In genomic region chr6:33988121-33989015, GRCh38 we compare ENCODE assay signal across 13 cellular contexts.
A peak's percentile ranks its signal among the peaks of the same experiment; 100 is the strongest.
DNase-seq lines count a peak whose midpoint lies in the region; ATAC-seq, FAIRE-seq and TF ChIP-seq lines count a peak whose summit lies in the region.
"Had no signal": no experiment of that assay in that cellular context is flagged by ENCODE, and none has a peak within 500 bp of the region (broad histone marks: within the 10 kb centered on the region; RNA-seq: fewer than 3 reads in every experiment).

No MANE protein-coding gene starts in this region.

- no peak overlapping the region for H3K27ac Mint-ChIP-seq in endothelial cell (ENCODE audit: unreplicated experiment)
- H3K27ac Mint-ChIP-seq: IgD-negative memory B cell had no signal

- H3K27me3 ChIP-seq in breast epithelium, result no peaks in the 10 kb centered on the region
- H3K27me3 ChIP-seq in mammary epithelial cell (ENCODE audit: insufficient read depth, low read length), result no peaks in the 10 kb centered on the region

- H3K9me3 Mint-ChIP-seq in endothelial cell (ENCODE audit: unreplicated experiment), result no peaks in the 10 kb centered on the region
- H3K9me3 Mint-ChIP-seq: IgD-negative memory B cell had no signal

- H3K4me3 Mint-ChIP-seq in endothelial cell (ENCODE audit: unreplicated experiment), result no peak overlapping the region
- H3K4me3 Mint-ChIP-seq: IgD-negative memory B cell had no signal

- H3K4me1 ChIP-seq in breast epithelium (no peaks in the 10 kb centered on the region), mammary epithelial cell (ENCODE audit: insufficient read depth, low read length) (no peaks in the 10 kb centered on the region)
- H3K4me1 ChIP-seq: heart right ventricle had no signal

- BruUV-seq in mammary epithelial cell (replicated peaks; lab: Mats Ljungman, UMichigan), result no TSS peak

- H3K9ac ChIP-seq in mammary epithelial cell (ENCODE audit: insufficient read depth, low read length), result no peak overlapping the region

- peak; percentile 76 for ATAC-seq in left colon
- no peak for ATAC-seq in GM18519 (IDR thresholded peaks at IDR 0.05; ENCODE audit: low FRiP score, unreplicated experiment)
- ATAC-seq: heart right ventricle had no signal

- FAIRE-seq in GM12892 (lab: Jason Lieb, UNC), result no peak

- H2AFZ ChIP-seq in mammary epithelial cell (ENCODE audit: low read depth, low read length), result no peak overlapping the region

- peak in 1 of 2 donors; percentile 82 for DNase-seq in breast epithelium (ENCODE audit: low spot score in 2 of 2)
- no peak for DNase-seq in mammary epithelial cell
- DNase-seq in NCI-H510A treated with DMSO at 0.1 percent for 48 hours (lab: John Stamatoyannopoulos, UW), result peak; percentile 93
- DNase-seq in left colon, result peak; percentile 62 to 77
- peak; percentile 47 for DNase-seq in ureter (ENCODE audit: low spot score)
- DNase-seq in endothelial cell (ENCODE audit: low spot score), result no peak
- DNase-seq in GM12892 (ENCODE audit: insufficient read length), result no peak
- DNase-seq: heart right ventricle; stimulated activated CD8-positive, alpha-beta memory T cell treated with anti-CD3 and anti-CD28 coated beads, Interleukin-4, amount 100 ng/mL, for 48 hours; T-helper 9 cell had no signal

- no peaks in the 10 kb centered on the region for H3K36me3 Mint-ChIP-seq in endothelial cell (ENCODE audit: low read depth, unreplicated experiment)
- H3K36me3 Mint-ChIP-seq: IgD-negative memory B cell had no signal

- peaks cover 4% of the 10 kb centered on the region for H3K4me1 Mint-ChIP-seq in endothelial cell (ENCODE audit: unreplicated experiment)
- H3K4me1 Mint-ChIP-seq: IgD-negative memory B cell had no signal

- no peak for TF ChIP-seq POLR2A in breast epithelium (IDR thresholded peaks at IDR 0.05)
- TF ChIP-seq POLR2A in GM12892 (IDR thresholded peaks at IDR 0.05; ENCODE audit: low read depth, low read length), result no peak

- TF ChIP-seq CTCF in breast epithelium (IDR thresholded peaks at IDR 0.05) (no peak), mammary epithelial cell (conservative IDR thresholded peaks at IDR 0.05 in 1 of 2, IDR thresholded peaks at IDR 0.05 in 1 of 2; ENCODE audit: extremely low read depth in 1 of 2, insufficient read depth in 1 of 2, low read depth in 1 of 2, low read length in 2 of 2) (no peak), endothelial cell (IDR thresholded peaks at IDR 0.05; ENCODE audit: unreplicated experiment) (no peak)

- H3K36me3 ChIP-seq in breast epithelium (no peaks in the 10 kb centered on the region), mammary epithelial cell (ENCODE audit: insufficient read depth, low read length) (no peaks in the 10 kb centered on the region)
- H3K36me3 ChIP-seq: heart right ventricle had no signal

- CTCF ChIA-PET in mammary epithelial cell (lab: Charles Lee; ENCODE audit: low non-redundant PET), result no interaction called here

- intact Hi-C loops in breast epithelium (cut with DNase I; ENCODE audit: low total_unique reads), result loop anchor here (10.0 kb wide), 1 partner anchor 464 kb away; no protein-coding TSS in a partner anchor
- intact Hi-C loops in mammary epithelial cell (cut with micrococcal nuclease), result no loop called here
- intact Hi-C loops in left colon (cut with DNase I, micrococcal nuclease), result no loop called here

- no peaks in the 10 kb centered on the region for H3K9me3 ChIP-seq in breast epithelium
- no peaks in the 10 kb centered on the region for H3K9me3 ChIP-seq in mammary epithelial cell (replicated peaks; ENCODE audit: insufficient read depth, low read length)
- H3K9me3 ChIP-seq: heart right ventricle had no signal

- dilution Hi-C loops in mammary epithelial cell (cut with HindIII; ENCODE audit: low sequenced_read_pairs), result no loop called here

- WGBS in mammary epithelial cell (ENCODE audit: low coverage, missing lambda C conversion rate), result 78% methylated on average over 10 of the region's 16 CpGs

- no peaks in the 10 kb centered on the region for H3K79me2 ChIP-seq in mammary epithelial cell (ENCODE audit: insufficient read depth, low read length)

- H3K27me3 Mint-ChIP-seq in endothelial cell (ENCODE audit: unreplicated experiment), result no peaks in the 10 kb centered on the region

- H3K4me3 ChIP-seq in breast epithelium, result no peak overlapping the region
- H3K4me3 ChIP-seq in mammary epithelial cell (replicated peaks in 1 of 3; ENCODE audit: insufficient read depth in 1 of 3, low read depth in 2 of 3, low read length in 3 of 3), result no peak overlapping the region
- H3K4me3 ChIP-seq: heart right ventricle, skin epidermis had no signal

- H3K4me2 ChIP-seq in mammary epithelial cell (ENCODE audit: insufficient read depth, low read depth, low read length), result no peak overlapping the region

- H3K27ac ChIP-seq in breast epithelium (peak overlapping the region; percentile 54 to 88), mammary epithelial cell (ENCODE audit: insufficient read depth, low read depth, low read length) (no peak overlapping the region)
- H3K27ac ChIP-seq: heart right ventricle, skin epidermis had no signal

- H4K20me1 ChIP-seq in mammary epithelial cell (ENCODE audit: insufficient read depth, low read length), result no peaks in the 10 kb centered on the region

- in situ Hi-C loops in mammary epithelial cell (cut with MboI; ENCODE audit: low sequenced_read_pairs in 2 of 2), result no loop called here

Comparison
In these comparisons a context has a peak if more than half of its experiments do, and no peak if none do; other contexts are left out.
1. DNase-seq: peak in NCI-H510A treated with DMSO at 0.1 percent for 48 hours (single experiment), left colon (2 of 2) and ureter (single experiment); none in mammary epithelial cell (single experiment), endothelial cell (single experiment) and GM12892 (single experiment).